Comparison of ENCODE assay signal across 8 cellular contexts in genomic region chr13:76884571-76885202, GRCh38. TPM values are rescaled to one million over a fixed set of nuclear protein-coding genes. Genes with fewer than 3 reads are reported as not detected.
DNase-seq lines count a peak whose midpoint lies in the region; ATAC-seq and TF ChIP-seq lines count a peak whose summit lies in the region.

No MANE protein-coding gene starts in this region.

- H3K4me3 ChIP-seq in GM12864 (ENCODE audit: low read depth, low read length) (peak overlapping the region; percentile 76), fibroblast of lung (replicated peaks in 1 of 4; ENCODE audit: control extremely low read depth in 1 of 4, insufficient read depth in 1 of 4, low read depth in 3 of 4, low read length in 4 of 4) (peak overlapping the region; percentile 67 to 83 (median 72)), psoas muscle (peak overlapping the region; percentile 79)

- peak overlapping the region; percentile 72 for H2AFZ ChIP-seq in fibroblast of lung (ENCODE audit: low read length)

- H3K4me1 ChIP-seq in fibroblast of lung (ENCODE audit: control insufficient read depth, extremely low read depth, insufficient read depth, low read length): peaks cover 2% of the 10 kb centered on the region
- H3K4me1 ChIP-seq in psoas muscle: peaks cover 5% of the 10 kb centered on the region

- no peak for DNase-seq in GM12864 (ENCODE audit: low read depth)
- peak; percentile 18 for DNase-seq in SIG-M5 (lab: John Stamatoyannopoulos, UW)
- DNase-seq in fibroblast of lung (ENCODE audit: low read depth in 2 of 2): peak; percentile 32 to 55
- DNase-seq in psoas muscle: no peak
- DNase-seq in effector CD4-positive, alpha-beta T cell: no peak
- no peak for DNase-seq in HT-29 (ENCODE audit: low spot score)

- 2 to 3% (median 3%) methylated on average over 11 to 12 of the region's 12 CpGs for WGBS in psoas muscle, 3 donors

- H3K27ac ChIP-seq in fibroblast of lung (ENCODE audit: insufficient read depth, low read length): peak overlapping the region; percentile 52
- H3K27ac ChIP-seq in psoas muscle: peak overlapping the region; percentile 65

- H3K4me2 ChIP-seq in fibroblast of lung (ENCODE audit: extremely low read depth, insufficient read depth, low read length): peak overlapping the region; percentile 87

- H3K9ac ChIP-seq in fibroblast of lung (ENCODE audit: insufficient read depth, low read length): peak overlapping the region; percentile 64

- H3K9me3 ChIP-seq in fibroblast of lung (ENCODE audit: control insufficient read depth, insufficient read depth, low read depth, low read length) (no peaks in the 10 kb centered on the region), psoas muscle (no peaks in the 10 kb centered on the region)

- ATAC-seq in psoas muscle (no peak), GM19328 (IDR thresholded peaks at IDR 0.05; ENCODE audit: unreplicated experiment) (no peak), GM21723 (IDR thresholded peaks at IDR 0.05; ENCODE audit: unreplicated experiment) (no peak)

- H4K20me1 ChIP-seq in fibroblast of lung (ENCODE audit: control insufficient read depth, extremely low read depth, insufficient read depth, low read length): no peaks in the 10 kb centered on the region

- intact Hi-C loops in psoas muscle (cut with DNase I): loop anchor here in 1 of 2 donors (5.0 kb wide), 1 partner anchor 217 kb away; no protein-coding TSS in a partner anchor

- H3K36me3 ChIP-seq in fibroblast of lung (ENCODE audit: control insufficient read depth, insufficient read depth, low read length) (no peaks in the 10 kb centered on the region), psoas muscle (ENCODE audit: insufficient read depth in 1 of 2, low read depth in 1 of 2) (no peaks in the 10 kb centered on the region)

- TF ChIP-seq CTCF in GM12864 (IDR thresholded peaks at IDR 0.05; ENCODE audit: low read depth, low read length, missing control alignments) (no peak), fibroblast of lung (conservative IDR thresholded peaks at IDR 0.05 in 1 of 2, IDR thresholded peaks at IDR 0.05 in 1 of 2; ENCODE audit: low read depth in 1 of 2, low read length in 2 of 2) (no peak), psoas muscle (IDR thresholded peaks at IDR 0.05) (no peak)

- peaks cover 18% of the 10 kb centered on the region for H3K79me2 ChIP-seq in fibroblast of lung (ENCODE audit: control insufficient read depth, insufficient read depth, low read length)

- H3K27me3 ChIP-seq in fibroblast of lung (ENCODE audit: control insufficient read depth, insufficient read depth, low read length) (no peaks in the 10 kb centered on the region), psoas muscle (ENCODE audit: insufficient read depth in 3 of 3, low read length in 2 of 3) (peaks cover 0 to 41% (median 0%) of the 10 kb centered on the region in 3 donors)

RNA-seq across cellular contexts. Expression of gene KCTD12, which starts 1.5 kb away (rescaled TPM):
- total RNA-seq in fibroblast of lung (35.3 and 36.5 TPM in 2 replicates), psoas muscle (10 to 100 TPM; 22.4 to 31.3 (median 26.7) TPM)
- polyA plus RNA-seq in fibroblast of lung (9.9 and 48.2 TPM in 2 replicates), psoas muscle (10 to 100 TPM; 11.6 to 19.2 (median 14.4) TPM)
- polyA plus RNA-seq in fibroblast of lung (2012): 11.5 and 50.8 TPM in 2 replicates
- polyA minus RNA-seq in fibroblast of lung (ENCODE audit: low replicate concordance): 6.5 and 55.8 TPM in 2 replicates
- 6.4 and 7.4 TPM in 2 replicates for total RNA-seq in HT-29 (2014; rRNA removed; shearing (Covaris generic))

Comparison
In these comparisons a context has a peak if more than half of its experiments do, and no peak if none do; other contexts are left out.
1. DNase-seq: peak in SIG-M5 (single experiment) and fibroblast of lung (2 of 2); none in GM12864 (single experiment), psoas muscle (0 of 2), effector CD4-positive, alpha-beta T cell (single experiment) and HT-29 (single experiment).
2. Peak in every context shown above with its lines, with median percentiles within 50 percentile points of each other: H3K4me3 ChIP-seq.